8 cellular contexts compared by ENCODE assay signal in the genomic region with DNA sequence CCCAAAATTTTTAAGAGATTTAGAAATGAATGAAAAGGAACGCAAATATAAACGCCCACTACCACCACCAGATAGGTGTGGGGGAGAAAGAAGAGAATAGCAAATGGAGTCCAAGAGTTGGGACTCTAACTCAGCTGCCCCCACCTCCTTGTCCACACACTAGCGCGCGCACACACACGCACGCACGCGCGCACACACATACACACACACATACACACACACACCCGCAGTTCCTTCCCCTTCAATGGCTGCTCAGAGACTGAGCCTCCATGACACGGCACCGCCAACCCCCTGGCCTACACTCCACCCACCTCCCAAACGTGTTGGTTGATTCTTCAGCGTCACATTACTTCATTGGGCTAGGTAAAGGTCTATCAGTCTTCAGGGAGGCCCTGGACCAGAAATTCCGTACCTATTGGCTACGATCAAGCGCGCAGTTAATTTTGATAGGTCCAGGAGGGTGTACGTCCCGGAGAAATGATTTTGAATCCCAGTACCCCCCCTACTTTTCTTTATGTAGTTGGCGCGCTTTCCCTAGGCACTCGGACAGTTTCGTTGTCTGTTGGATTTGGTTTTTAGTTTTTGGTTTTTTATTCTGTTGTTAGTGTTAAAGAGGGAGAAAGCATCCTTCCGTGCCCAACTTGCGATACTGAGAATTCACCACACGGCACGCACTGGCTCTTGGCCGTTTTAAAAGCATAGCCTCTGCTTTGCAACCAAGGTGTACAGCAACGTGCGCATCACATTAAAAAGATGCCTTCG. TPM values are rescaled to one million over a fixed set of nuclear protein-coding genes. Genes with fewer than 3 reads are reported as not detected.
A peak's percentile ranks its signal among the peaks of the same experiment; 100 is the strongest.
DNase-seq lines count a peak whose midpoint lies in the region; ATAC-seq and TF ChIP-seq lines count a peak whose summit lies in the region.

Gene ANP32E (minus strand): TSS at position 261 of the 762 bp plus-strand sequence. CDS start 326 bp downstream, outside the sequence.

- POLR2A ChIA-PET in PC-3 (lab: Charles Lee; ENCODE audit: unreplicated experiment), result no interaction called here

- H3K79me2 ChIP-seq in PC-3 (ENCODE audit: low read length), result peaks cover 48% of the 10 kb centered on the region

- CTCF ChIA-PET in PC-3 (lab: Charles Lee), result no interaction called here

- H3F3A ChIP-seq in PC-3 (ENCODE audit: low read length, unreplicated experiment), result no peaks in the 10 kb centered on the region

- no peaks in the 10 kb centered on the region for H3K9me2 ChIP-seq in PC-3 (replicated peaks; ENCODE audit: low read length)

- H2AFZ ChIP-seq in PC-3 (ENCODE audit: low read length), result peak within 1 kb of the TSS; percentile 84

- H3K27ac ChIP-seq in PC-3 (ENCODE audit: low read length) (peak within 1 kb of the TSS; percentile 80), epithelial cell of prostate (peak within 1 kb of the TSS; percentile 73)

- TF ChIP-seq CTCF in PC-3 (conservative IDR thresholded peaks at IDR 0.05; ENCODE audit: low read depth, low read length) (no peak; the same call in 1 of the 2 replicates), mucosa of descending colon (IDR thresholded peaks at IDR 0.05) (no peak)

- no TSS peak for BruUV-seq in PC-3 (replicated peaks; lab: Mats Ljungman, UMichigan)

- peak within 1 kb of the TSS; percentile 70 for H3K4me3 ChIP-seq in Jurkat, Clone E6-1 (ENCODE audit: low read length)
- H3K4me3 ChIP-seq in PC-3 (ENCODE audit: low read length) (peak within 1 kb of the TSS; percentile 77), mucosa of descending colon (peak within 1 kb of the TSS; percentile 65)

- H3K4me2 ChIP-seq in PC-3 (ENCODE audit: low read length), result peak within 1 kb of the TSS; percentile 83

- H3K9ac ChIP-seq in PC-3 (ENCODE audit: low read length), result peak within 1 kb of the TSS; percentile 79

- no peaks in the 10 kb centered on the region for H3K27me3 ChIP-seq in PC-3 (ENCODE audit: low read length)

- H3K9me3 ChIP-seq in PC-3 (ENCODE audit: low read length), result no peaks in the 10 kb centered on the region
- no peaks in the 10 kb centered on the region for H3K9me3 ChIP-seq in mucosa of descending colon

- intact Hi-C loops in PC-3 (cut with micrococcal nuclease), result loop anchor here (1.0 kb wide), 1 partner anchor 46 kb away; the partner anchor contains the start of gene CIART
- intact Hi-C loops in mucosa of descending colon (cut with DNase I, micrococcal nuclease), result no loop called here

- DNase-seq in DMS153 treated with DMSO at 0.1 percent for 48 hours (lab: John Stamatoyannopoulos, UW; ENCODE audit: unreplicated experiment), result peak; percentile 100
- peak; percentile 100 for DNase-seq in Jurkat, Clone E6-1 (ENCODE audit: low read depth, low spot score)
- DNase-seq in PC-3, result peak; percentile 100
- DNase-seq in activated T-cell treated with anti-CD3 and anti-CD28 coated beads for 48 hours (ENCODE audit: low read depth), result peak; percentile 86
- DNase-seq in epithelial cell of prostate (ENCODE audit: low read depth, low spot score), result peak; percentile 98
- peak; percentile 93 to 96 (median 96) for DNase-seq in mucosa of descending colon
- peak; percentile 85 for DNase-seq in stimulated activated CD8-positive, alpha-beta memory T cell treated with anti-CD3 and anti-CD28 coated beads, Interleukin-4, amount 100 ng/mL, for 24 hours (ENCODE audit: low read depth)

- H4K20me1 ChIP-seq in PC-3 (ENCODE audit: low read length), result peaks cover 4% of the 10 kb centered on the region; the same call in 1 of the 2 replicates

- peaks cover 2% of the 10 kb centered on the region; the same call in 1 of the 2 replicates for H3K36me3 ChIP-seq in PC-3 (ENCODE audit: low read depth, low read length)
- no peaks in the 10 kb centered on the region for H3K36me3 ChIP-seq in mucosa of descending colon (ENCODE audit: low read depth)

- H3K4me1 ChIP-seq in PC-3 (ENCODE audit: insufficient read depth, low read length) (peaks cover 22% of the 10 kb centered on the region), mucosa of descending colon (ENCODE audit: low read depth) (peaks cover 14% of the 10 kb centered on the region)

- ATAC-seq in GM21619 (IDR thresholded peaks at IDR 0.05; ENCODE audit: unreplicated experiment), result peak; percentile 70
- ATAC-seq in PC-3, result peak; percentile 89
- peak; percentile 96 for ATAC-seq in mucosa of descending colon

RNA-seq across cellular contexts. Expression of gene ANP32E, which starts in this region (rescaled TPM):
- 225 TPM for polyA plus RNA-seq in Jurkat, Clone E6-1 (2012; ENCODE audit: insufficient read depth, insufficient read length)
- 42.0 and 47.4 TPM in 2 replicates for total RNA-seq in PC-3 (2014; rRNA removed)
- total RNA-seq in mucosa of descending colon, result 10 to 100 TPM in 2 of 3 donors, 1 to 10 TPM in 1; 7.3 to 23.6 (median 19.4) TPM

Comparison
In these comparisons a context has a peak if more than half of its experiments do, and no peak if none do; other contexts are left out.
1. Peak in every context shown above with its lines: DNase-seq, ATAC-seq, H3K4me3 ChIP-seq and H3K27ac ChIP-seq.